19 cellular contexts compared by ENCODE assay signal in the genomic region with DNA sequence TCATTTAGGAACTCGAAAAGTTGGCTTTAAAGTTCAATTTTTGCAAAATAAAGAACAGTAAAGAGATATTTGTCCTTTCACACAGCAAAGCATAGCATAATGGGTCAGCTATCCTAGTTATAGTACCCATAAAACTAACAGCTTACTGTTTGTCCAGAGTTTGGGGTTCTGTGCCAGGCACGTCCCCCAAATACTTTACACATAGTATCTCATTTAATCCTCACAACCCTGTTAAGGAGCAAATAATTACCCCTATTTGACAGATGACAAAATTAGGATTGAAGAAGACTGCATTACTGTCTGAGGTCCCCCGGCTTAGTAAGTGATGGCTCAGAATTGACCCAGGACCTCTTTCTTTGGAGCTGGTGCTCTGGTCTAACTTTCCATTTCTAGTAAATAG. TPM values are rescaled to one million over a fixed set of nuclear protein-coding genes. Genes with fewer than 3 reads are reported as not detected.
DNase-seq lines count a peak whose midpoint lies in the region; ATAC-seq and TF ChIP-seq lines count a peak whose summit lies in the region.
"Had no signal": no experiment of that assay in that cellular context is flagged by ENCODE, and none has a peak within 500 bp of the region (broad histone marks: within the 10 kb centered on the region; RNA-seq: fewer than 3 reads in every experiment).

No MANE protein-coding gene starts in this region.

- ATAC-seq in GM21737 (IDR thresholded peaks at IDR 0.05; ENCODE audit: unreplicated experiment) (no peak), HG03039 (IDR thresholded peaks at IDR 0.05; ENCODE audit: unreplicated experiment) (no peak)
- ATAC-seq: HCT116, K562 had no signal

- H3K4me3 Mint-ChIP-seq in activated T-helper 2 cell treated with anti-CD3 and anti-CD28 coated beads, Interferon-gamma antibody, Interleukin-2, Interleukin-4, amounts not matched to agents 10 μg/mL and 5 μg/mL and 100 μg/mL, durations not matched to agents 14 hours and 24 hours and 36 hours (ENCODE audit: low read depth): no peak overlapping the region
- H3K4me3 Mint-ChIP-seq: CD4-positive, alpha-beta T cell had no signal

- H3K36me3 ChIP-seq in tibial artery: no peaks in the 10 kb centered on the region

- peaks cover 0 to 88% (median 33%) of the 10 kb centered on the region in 4 donors for H3K4me1 ChIP-seq in tibial artery

- peaks cover 11% of the 10 kb centered on the region for H3K4me1 Mint-ChIP-seq in activated T-helper 2 cell treated with anti-CD3 and anti-CD28 coated beads, Interferon-gamma antibody, Interleukin-2, Interleukin-4, amounts not matched to agents 10 μg/mL and 5 μg/mL and 100 μg/mL, durations not matched to agents 14 hours and 24 hours and 36 hours (ENCODE audit: low read depth)

- DNase-seq in coronary artery (ENCODE audit: low spot score) (no peak), tibial artery (no peak)
- no peak for DNase-seq in activated T-helper 2 cell treated with anti-CD3 and anti-CD28 coated beads, Interferon-gamma antibody, Interleukin-2, Interleukin-4, amounts not matched to agents 10 μg/mL and 5 μg/mL and 100 μg/mL, durations not matched to agents 14 hours and 24 hours and 36 hours (ENCODE audit: low spot score)
- DNase-seq: ACHN; AML-193; Caco-2; CD4-positive, alpha-beta T cell; DMS79 treated with DMSO at 0.1 percent for 48 hours; GF-D8; GOT3; H7; IMR-90 had no signal

- H3K27ac Mint-ChIP-seq in activated T-helper 2 cell treated with anti-CD3 and anti-CD28 coated beads, Interferon-gamma antibody, Interleukin-2, Interleukin-4, amounts not matched to agents 10 μg/mL and 5 μg/mL and 100 μg/mL, durations not matched to agents 14 hours and 24 hours and 36 hours: no peak overlapping the region
- H3K27ac Mint-ChIP-seq: CD4-positive, alpha-beta T cell had no signal

- H3K4me3 ChIP-seq in coronary artery (no peak overlapping the region), tibial artery (no peak overlapping the region)
- H3K4me3 ChIP-seq: K562 had no signal

- H3K9me3 Mint-ChIP-seq in activated T-helper 2 cell treated with anti-CD3 and anti-CD28 coated beads, Interferon-gamma antibody, Interleukin-2, Interleukin-4, amounts not matched to agents 10 μg/mL and 5 μg/mL and 100 μg/mL, durations not matched to agents 14 hours and 24 hours and 36 hours: no peaks in the 10 kb centered on the region
- H3K9me3 Mint-ChIP-seq: CD4-positive, alpha-beta T cell had no signal

- TF ChIP-seq CTCF in VCaP (conservative IDR thresholded peaks at IDR 0.05) (no peak), coronary artery (IDR thresholded peaks at IDR 0.05) (no peak), tibial artery (IDR thresholded peaks at IDR 0.05) (no peak)

- H3K27me3 Mint-ChIP-seq in activated T-helper 2 cell treated with anti-CD3 and anti-CD28 coated beads, Interferon-gamma antibody, Interleukin-2, Interleukin-4, amounts not matched to agents 10 μg/mL and 5 μg/mL and 100 μg/mL, durations not matched to agents 14 hours and 24 hours and 36 hours (ENCODE audit: low read depth): peaks cover 16% of the 10 kb centered on the region

- no peaks in the 10 kb centered on the region for H3K9me3 ChIP-seq in tibial artery
- H3K9me3 ChIP-seq: Caco-2 had no signal

- no peaks in the 10 kb centered on the region for H3K36me3 Mint-ChIP-seq in activated T-helper 2 cell treated with anti-CD3 and anti-CD28 coated beads, Interferon-gamma antibody, Interleukin-2, Interleukin-4, amounts not matched to agents 10 μg/mL and 5 μg/mL and 100 μg/mL, durations not matched to agents 14 hours and 24 hours and 36 hours (ENCODE audit: low read depth)

- intact Hi-C loops in tibial artery (cut with DNase I; ENCODE audit: low total_unique reads): no loop called here
- intact Hi-C loops in activated T-helper 2 cell treated with anti-CD3 and anti-CD28 coated beads, Interferon-gamma antibody, Interleukin-2, Interleukin-4, amounts not matched to agents 10 μg/mL and 5 μg/mL and 100 μg/mL, durations not matched to agents 14 hours and 24 hours and 36 hours (cut with micrococcal nuclease): no loop called here

- H3K27ac ChIP-seq in VCaP: peak overlapping the region; percentile 11
- H3K27ac ChIP-seq in coronary artery: peak overlapping the region; percentile 27 to 62
- H3K27ac ChIP-seq in tibial artery: peak overlapping the region; percentile 62 to 71
- H3K27ac ChIP-seq: C4-2B, HL-60 had no signal

- no peaks in the 10 kb centered on the region for H3K27me3 ChIP-seq in tibial artery

RNA-seq across cellular contexts. Expression of gene MYO1D, which starts 52.6 kb away (rescaled TPM):
- total RNA-seq in activated T-helper 2 cell treated with anti-CD3 and anti-CD28 coated beads, Interferon-gamma antibody, Interleukin-2, Interleukin-4, amounts not matched to agents 10 μg/mL and 5 μg/mL and 100 μg/mL, durations not matched to agents 14 hours and 24 hours and 36 hours: 22.8 and 23.4 TPM in 2 replicates

Comparison
In these comparisons a context has a peak if more than half of its experiments do, and no peak if none do; other contexts are left out.
1. H3K27ac ChIP-seq: peak in every context shown above with its lines; median percentile 66 in tibial artery; 44 in coronary artery; 11 in VCaP.